ENCODE assay signal across 21 cellular contexts in genomic region chr9:116247791-116248343, GRCh38.
"Had no signal": no experiment of that assay in that cellular context is flagged by ENCODE, and none has a peak within 500 bp of the region (broad histone marks: within the 10 kb centered on the region; RNA-seq: fewer than 3 reads in every experiment).

No MANE protein-coding gene starts in this region.

- H3K27me3 ChIP-seq: esophagus muscularis mucosa, foreskin keratinocyte, sigmoid colon, testis, tibial nerve had no signal

- ATAC-seq: effector memory CD8-positive, alpha-beta T cell; foreskin keratinocyte; left colon; left ventricle myocardium superior; natural killer cell treated with Interleukin-12 subunit alpha and Interleukin-12 subunit beta and Interleukin-15 and Interleukin-18, amount 100 ng/mL, for 72 hours; stimulated activated naive B cell treated with anti-CD40 and anti-IgM and Interleukin-4, amounts not matched to agents 10 μg/mL and 1 μg/mL and 100 μg/mL, for 72 hours; stimulated activated naive CD8-positive, alpha-beta T cell treated with anti-CD3 and anti-CD28 coated beads, Interleukin-15, amount 100 ng/mL, for 72 hours had no signal

- H3K4me3 ChIP-seq: esophagus muscularis mucosa, lung, sigmoid colon, skin epidermis, testis, tibial nerve had no signal

- H3K27me3 Mint-ChIP-seq: effector memory CD8-positive, alpha-beta T cell; natural killer cell treated with Interleukin-12 subunit alpha and Interleukin-12 subunit beta and Interleukin-15 and Interleukin-18, amount 100 ng/mL, for 72 hours had no signal

- H3K9me3 ChIP-seq: esophagus muscularis mucosa, sigmoid colon, testis, tibial nerve had no signal

- H3K4me1 Mint-ChIP-seq: stimulated activated naive B cell treated with anti-CD40 and anti-IgM and Interleukin-4, amounts not matched to agents 10 μg/mL and 1 μg/mL and 100 μg/mL, for 72 hours; stimulated activated naive CD8-positive, alpha-beta T cell treated with anti-CD3 and anti-CD28 coated beads, Interleukin-15, amount 100 ng/mL, for 72 hours had no signal

- H3K36me3 Mint-ChIP-seq: natural killer cell treated with Interleukin-12 subunit alpha and Interleukin-12 subunit beta and Interleukin-15 and Interleukin-18, amount 100 ng/mL, for 72 hours; stimulated activated naive B cell treated with anti-CD40 and anti-IgM and Interleukin-4, amounts not matched to agents 10 μg/mL and 1 μg/mL and 100 μg/mL, for 72 hours had no signal

- H3K27ac ChIP-seq: epithelial cell of prostate, esophagus muscularis mucosa, foreskin keratinocyte, sigmoid colon, skin epidermis, testis, tibial nerve had no signal

- H3K4me1 ChIP-seq: esophagus muscularis mucosa, foreskin keratinocyte, sigmoid colon, testis, tibial nerve had no signal

- H3K36me3 ChIP-seq: esophagus muscularis mucosa, sigmoid colon, tibial nerve had no signal

- DNase-seq: effector memory CD8-positive, alpha-beta T cell; foreskin keratinocyte; hippocampal formation; left colon; left ventricle myocardium superior; mesenchymal stem cell; midbrain; occipital lobe; posterior cingulate gyrus; sigmoid colon; stimulated activated CD4-positive, alpha-beta T cell treated with anti-CD3 and anti-CD28 coated beads, Interleukin-2, amount 100 ng/mL, for 24 hours; stimulated activated CD4-positive, alpha-beta T cell treated with anti-CD3 and anti-CD28 coated beads, Interleukin-4, amount 100 ng/mL, for 4 hours; stimulated activated naive B cell treated with anti-CD40 and anti-IgM and Interleukin-4, amounts not matched to agents 10 μg/mL and 1 μg/mL and 100 μg/mL, for 72 hours; stimulated activated naive CD8-positive, alpha-beta T cell treated with anti-CD3 and anti-CD28 coated beads, Interleukin-15, amount 100 ng/mL, for 72 hours; testis had no signal

- H3K4me3 Mint-ChIP-seq: effector memory CD8-positive, alpha-beta T cell; natural killer cell treated with Interleukin-12 subunit alpha and Interleukin-12 subunit beta and Interleukin-15 and Interleukin-18, amount 100 ng/mL, for 72 hours; stimulated activated naive B cell treated with anti-CD40 and anti-IgM and Interleukin-4, amounts not matched to agents 10 μg/mL and 1 μg/mL and 100 μg/mL, for 72 hours; stimulated activated naive CD8-positive, alpha-beta T cell treated with anti-CD3 and anti-CD28 coated beads, Interleukin-15, amount 100 ng/mL, for 72 hours had no signal

- H3K27ac Mint-ChIP-seq: effector memory CD8-positive, alpha-beta T cell; natural killer cell treated with Interleukin-12 subunit alpha and Interleukin-12 subunit beta and Interleukin-15 and Interleukin-18, amount 100 ng/mL, for 72 hours; stimulated activated naive B cell treated with anti-CD40 and anti-IgM and Interleukin-4, amounts not matched to agents 10 μg/mL and 1 μg/mL and 100 μg/mL, for 72 hours; stimulated activated naive CD8-positive, alpha-beta T cell treated with anti-CD3 and anti-CD28 coated beads, Interleukin-15, amount 100 ng/mL, for 72 hours had no signal
